In the genomic region with DNA sequence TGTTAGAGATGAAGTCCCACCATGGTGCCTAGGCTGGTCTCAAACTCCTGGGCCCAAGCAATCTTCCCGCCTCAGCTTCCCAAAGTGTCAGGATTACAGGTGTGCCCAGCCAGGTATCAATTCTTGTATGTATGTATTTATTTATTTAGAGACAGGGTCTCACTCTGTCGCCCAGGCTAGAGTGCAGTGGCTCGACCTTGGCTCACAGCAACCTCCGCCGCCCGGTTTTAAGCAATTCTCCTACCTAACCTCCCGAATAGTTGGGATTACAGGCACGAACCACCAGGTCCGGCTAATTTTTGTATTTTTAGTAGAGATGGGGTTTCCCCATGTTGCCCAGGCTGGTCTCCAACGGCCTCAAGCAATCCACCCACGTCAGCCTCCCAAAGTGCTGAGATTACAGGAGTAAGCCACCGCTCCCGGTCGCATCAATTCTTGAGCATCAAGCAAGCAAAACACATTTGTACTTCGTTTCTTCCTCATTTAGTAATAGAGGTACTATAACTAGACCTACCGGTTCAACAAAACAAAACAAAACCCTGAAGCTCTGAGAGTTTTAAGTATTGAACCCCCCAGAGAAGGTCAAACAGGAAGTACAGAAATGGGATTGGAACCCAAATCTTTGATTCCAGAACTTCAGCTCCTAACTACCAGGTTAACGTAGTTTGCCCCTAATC, we compare ENCODE assay signal across 8 cellular contexts. TPM values are rescaled to one million over a fixed set of nuclear protein-coding genes. Genes with fewer than 3 reads are reported as not detected.
DNase-seq lines count a peak whose midpoint lies in the region; ATAC-seq lines count a peak whose summit lies in the region.

No MANE protein-coding gene starts in this region.

- peak; percentile 7 for DNase-seq in G401 (ENCODE audit: low spot score)
- peak; percentile 30 to 42 for DNase-seq in activated CD4-positive, alpha-beta T cell treated with anti-CD3 and anti-CD28 coated beads, Interleukin-2, amount 50 U/mL, for 48 hours
- DNase-seq in globus pallidus (ENCODE audit: low spot score): peak; percentile 25
- no peak for DNase-seq in skeletal muscle cell (ENCODE audit: low read depth)
- DNase-seq in NCI-H1092 treated with DMSO at 0.1 percent for 48 hours (lab: John Stamatoyannopoulos, UW): no peak
- DNase-seq in NCI-H1694 treated with DMSO at 0.1 percent for 48 hours (lab: John Stamatoyannopoulos, UW): no peak

- peak overlapping the region; percentile 65 for H3K4me3 ChIP-seq in skeletal muscle cell (ENCODE audit: low read depth, low read length)

- in situ Hi-C loops in G401 (cut with HindIII; ENCODE audit: low sequenced_read_pairs): no loop called here

- ATAC-seq in HG03095 (IDR thresholded peaks at IDR 0.05; ENCODE audit: unreplicated experiment) (peak; percentile 5), GM21381 (IDR thresholded peaks at IDR 0.05; ENCODE audit: unreplicated experiment) (no peak)

RNA-seq across cellular contexts. Expression of gene ZNF500, which starts 1.0 kb away (rescaled TPM):
- 11.0 and 16.2 TPM in 2 replicates for total RNA-seq in G401 (2014; rRNA removed; shearing (Covaris generic))

RNA-seq across cellular contexts. Expression of gene SEPTIN12, which starts 20.1 kb away (rescaled TPM):
- total RNA-seq in G401 (2014; rRNA removed; shearing (Covaris generic)): not detected in 2 replicates

RNA-seq across cellular contexts. Expression of gene SMIM22, which starts 27.2 kb away (rescaled TPM):
- total RNA-seq in G401 (2014; rRNA removed; shearing (Covaris generic)): not detected in 2 replicates

RNA-seq across cellular contexts. Expression of gene DNAAF8, which starts 33.7 kb away (rescaled TPM):
- not detected in 2 replicates for total RNA-seq in G401 (2014; rRNA removed; shearing (Covaris generic))

RNA-seq across cellular contexts. Expression of gene ANKS3, which starts 33.9 kb away (rescaled TPM):
- 12.8 and 18.0 TPM in 2 replicates for total RNA-seq in G401 (2014; rRNA removed; shearing (Covaris generic))

Comparison
In these comparisons a context has a peak if more than half of its experiments do, and no peak if none do; other contexts are left out.
1. DNase-seq: peak in G401 (single experiment), activated CD4-positive, alpha-beta T cell treated with anti-CD3 and anti-CD28 coated beads, Interleukin-2, amount 50 U/mL, for 48 hours (2 of 2) and globus pallidus (single experiment); none in skeletal muscle cell (single experiment), NCI-H1092 treated with DMSO at 0.1 percent for 48 hours (single experiment) and NCI-H1694 treated with DMSO at 0.1 percent for 48 hours (single experiment).